ENCODE assay signal across 27 cellular contexts in genomic region chr5:172528440-172528839, GRCh38.
DNase-seq lines count a peak whose midpoint lies in the region; ATAC-seq, FAIRE-seq and TF ChIP-seq lines count a peak whose summit lies in the region.
"Had no signal": no experiment of that assay in that cellular context is flagged by ENCODE, and none has a peak within 500 bp of the region (broad histone marks: within the 10 kb centered on the region; RNA-seq: fewer than 3 reads in every experiment).

No MANE protein-coding gene starts in this region.

- H3K9me3 ChIP-seq in K562 (replicated peaks; ENCODE audit: control insufficient read depth, insufficient read depth, low read depth, low read length), result no peaks in the 10 kb centered on the region
- H3K9me3 ChIP-seq in lower lobe of right lung, result no peaks in the 10 kb centered on the region
- H3K9me3 ChIP-seq: SJSA1, uterus had no signal

- H3K9ac ChIP-seq in K562 (ENCODE audit: insufficient read depth in 1 of 2, low read depth in 2 of 2, low read length in 2 of 2), result no peak overlapping the region
- H3K9ac ChIP-seq: parathyroid adenoma had no signal

- peaks cover 14% of the 10 kb centered on the region for H3K27me3 Mint-ChIP-seq in activated T-cell treated with anti-CD3 and anti-CD28 coated beads, Interleukin-2, amount 50 U/mL, for 4 hours (ENCODE audit: low read depth)
- H3K27me3 Mint-ChIP-seq in GM23338 (ENCODE audit: insufficient read depth, low read depth, poor library complexity), result peaks cover 2% of the 10 kb centered on the region

- CTCF ChIA-PET in K562 (lab: Yijun Ruan, JAX; ENCODE audit: low intra/inter-chr PET ratio), result no interaction called here

- ATAC-seq in K562, result no peak
- no peak for ATAC-seq in lower lobe of right lung
- no peak for ATAC-seq in activated T-cell treated with anti-CD3 and anti-CD28 coated beads, Interleukin-2, amount 50 U/mL, for 4 hours
- ATAC-seq in HG03159 (IDR thresholded peaks at IDR 0.05; ENCODE audit: unreplicated experiment), result no peak
- ATAC-seq in GM23338, result no peak
- ATAC-seq: stimulated activated effector memory CD8-positive, alpha-beta T cell treated with anti-CD3 and anti-CD28 coated beads, Interleukin-12 subunit alpha, Interleukin-12 subunit beta, amount 100 ng/mL, for 72 hours; T-helper 17 cell had no signal

- H3K9me2 ChIP-seq in GM23338 (ENCODE audit: insufficient read depth), result 0 out of 2 replicates have a peak, but pooled peaks cover 5% of the 10 kb centered on the region

- no peaks in the 10 kb centered on the region for H3K36me3 Mint-ChIP-seq in activated T-cell treated with anti-CD3 and anti-CD28 coated beads, Interleukin-2, amount 50 U/mL, for 4 hours (ENCODE audit: insufficient read depth)
- H3K36me3 Mint-ChIP-seq in GM23338 (ENCODE audit: low read depth), result no peaks in the 10 kb centered on the region; the same call in 2 of the 3 replicates
- H3K36me3 Mint-ChIP-seq: activated naive CD8-positive, alpha-beta T cell; IgD-negative memory B cell; stimulated activated effector memory CD8-positive, alpha-beta T cell treated with anti-CD3 and anti-CD28 coated beads, Interleukin-12 subunit alpha, Interleukin-12 subunit beta, amount 100 ng/mL, for 72 hours had no signal

- TF ChIP-seq EP300 in K562 (IDR thresholded peaks at IDR 0.05; ENCODE audit: low read length), result no peak

- H3K27ac ChIP-seq in K562 (ENCODE audit: extremely low read depth, low read depth, low read length) (no peak overlapping the region), lower lobe of right lung (peak overlapping the region; percentile 18), GM23338 (ENCODE audit: low read depth) (no peak overlapping the region), dorsolateral prefrontal cortex (no peak overlapping the region)
- H3K27ac ChIP-seq: parathyroid adenoma, SJSA1, uterus, VCaP had no signal

- in situ Hi-C loops in K562 (cut with MboI), result no loop called here

- 4% methylated on average over 3 of the region's 3 CpGs for WGBS in K562 (ENCODE audit: insufficient coverage, low coverage, missing lambda C conversion rate)

- no peaks in the 10 kb centered on the region for H3K4me1 Mint-ChIP-seq in activated T-cell treated with anti-CD3 and anti-CD28 coated beads, Interleukin-2, amount 50 U/mL, for 4 hours (ENCODE audit: low read depth)
- H3K4me1 Mint-ChIP-seq in GM23338, result no peaks in the 10 kb centered on the region; the same call in 2 of the 3 replicates

- no peak for TF ChIP-seq RAD21 in K562 (CRISPR knock-in tag; conservative IDR thresholded peaks at IDR 0.05 in 1 of 2, IDR thresholded peaks at IDR 0.05 in 1 of 2)

- TF ChIP-seq POLR2A in K562 (conservative IDR thresholded peaks at IDR 0.05), result no peak

- H3K4me2 ChIP-seq in K562 (ENCODE audit: insufficient read depth, low read length) (no peak overlapping the region), GM23338 (no peak overlapping the region)

- DNase-seq in AG08395 (ENCODE audit: low spot score) (peak; percentile 35), GM03348 (ENCODE audit: low spot score) (peak; percentile 37), K562 (ENCODE audit: extremely low read depth in 1 of 4, low spot score in 3 of 4) (peak in 3 of 4 experiments; percentile 34 to 77 (median 75)), lower lobe of right lung (no peak), GM23338 (ENCODE audit: low spot score) (no peak), dorsolateral prefrontal cortex (no peak)
- no peak for DNase-seq in activated T-cell treated with anti-CD3 and anti-CD28 coated beads, Interleukin-2, amount 50 U/mL, for 4 hours
- DNase-seq: activated CD8-positive, alpha-beta memory T cell treated with anti-CD3 and anti-CD28 coated beads, Interleukin-2, amount 50 U/mL, for 4 hours; DMS79; GOT3; NCI-H2171; NCI-H526; stimulated activated CD4-positive, alpha-beta T cell treated with anti-CD3 and anti-CD28 coated beads, Interleukin-1b, Interleukin-23, amount 100 ng/mL, for 48 hours; T-helper 17 cell; uterus had no signal

- intact Hi-C loops in K562 (cut with micrococcal nuclease), result no loop called here
- intact Hi-C loops in lower lobe of right lung (cut with DNase I), result no loop called here
- intact Hi-C loops in dorsolateral prefrontal cortex (cut with DNase I), result no loop called here

- H4K20me1 ChIP-seq in K562 (replicated peaks; ENCODE audit: control insufficient read depth, insufficient read depth, low read length) (no peaks in the 10 kb centered on the region), GM23338 (replicated peaks; ENCODE audit: insufficient read depth) (no peaks in the 10 kb centered on the region)

- H3K36me3 ChIP-seq in K562 (ENCODE audit: control insufficient read depth, insufficient read depth, low read length), result no peaks in the 10 kb centered on the region
- H3K36me3 ChIP-seq in lower lobe of right lung, result no peaks in the 10 kb centered on the region
- no peaks in the 10 kb centered on the region; the same call in 1 of the 2 replicates for H3K36me3 ChIP-seq in GM23338 (ENCODE audit: insufficient read depth)
- H3K36me3 ChIP-seq: SJSA1, uterus had no signal

- no peaks in the 10 kb centered on the region for H3K9me1 ChIP-seq in K562 (ENCODE audit: control insufficient read depth, insufficient read depth, low read length)

- no peak for FAIRE-seq in K562 (lab: Jason Lieb, UNC)
- FAIRE-seq: endometrium, GM19239, RCC 7860 had no signal

- H3K27me3 ChIP-seq in K562 (ENCODE audit: control insufficient read depth in 2 of 2, insufficient read depth in 2 of 2, low read length in 2 of 2) (peaks cover 0 to 26% of the 10 kb centered on the region in 2 experiments; a peak in 2 of 5 replicates), lower lobe of right lung (ENCODE audit: low read depth) (no peaks in the 10 kb centered on the region), GM23338 (ENCODE audit: insufficient read depth) (no peaks in the 10 kb centered on the region), dorsolateral prefrontal cortex (no peaks in the 10 kb centered on the region)
- H3K27me3 ChIP-seq: SJSA1, uterus had no signal

- H3K9me3 Mint-ChIP-seq in activated T-cell treated with anti-CD3 and anti-CD28 coated beads, Interleukin-2, amount 50 U/mL, for 4 hours, result peaks cover 4% of the 10 kb centered on the region
- H3K9me3 Mint-ChIP-seq in GM23338, result no peaks in the 10 kb centered on the region; the same call in 2 of the 3 replicates
- H3K9me3 Mint-ChIP-seq: stimulated activated effector memory CD8-positive, alpha-beta T cell treated with anti-CD3 and anti-CD28 coated beads, Interleukin-12 subunit alpha, Interleukin-12 subunit beta, amount 100 ng/mL, for 72 hours had no signal

- no TSS peak for BruUV-seq in K562 (replicated peaks; lab: Mats Ljungman, UMichigan)

- H3K79me2 ChIP-seq in K562 (ENCODE audit: control insufficient read depth, insufficient read depth, low read length) (no peaks in the 10 kb centered on the region), GM23338 (replicated peaks; ENCODE audit: insufficient read depth) (no peaks in the 10 kb centered on the region)
- H3K79me2 ChIP-seq: parathyroid adenoma had no signal

- POLR2A ChIA-PET in K562 (lab: Yijun Ruan, JAX), result interaction anchor here (0.5 to 0.8 kb wide), 2 partner anchors 8 to 233 kb away, joined by 3 read pairs; no protein-coding TSS in a partner anchor

- H3K4me3 Mint-ChIP-seq in activated T-cell treated with anti-CD3 and anti-CD28 coated beads, Interleukin-2, amount 50 U/mL, for 4 hours, result no peak overlapping the region
- H3K4me3 Mint-ChIP-seq in GM23338, result no peak overlapping the region
- H3K4me3 Mint-ChIP-seq: activated naive CD8-positive, alpha-beta T cell; IgD-negative memory B cell; stimulated activated effector memory CD8-positive, alpha-beta T cell treated with anti-CD3 and anti-CD28 coated beads, Interleukin-12 subunit alpha, Interleukin-12 subunit beta, amount 100 ng/mL, for 72 hours; T-helper 17 cell had no signal

- H3K27ac Mint-ChIP-seq in GM23338, result no peak overlapping the region
- H3K27ac Mint-ChIP-seq: activated naive CD8-positive, alpha-beta T cell; activated T-helper 2 cell treated with anti-CD3 and anti-CD28 coated beads, Interferon-gamma antibody, Interleukin-2, Interleukin-4, amounts not matched to agents 10 μg/mL and 5 μg/mL and 100 μg/mL, durations not matched to agents 14 hours and 24 hours and 36 hours; IgD-negative memory B cell; stimulated activated effector memory CD8-positive, alpha-beta T cell treated with anti-CD3 and anti-CD28 coated beads, Interleukin-12 subunit alpha, Interleukin-12 subunit beta, amount 100 ng/mL, for 72 hours; T-helper 17 cell had no signal

- H3K4me1 ChIP-seq in K562 (replicated peaks in 1 of 2; ENCODE audit: control insufficient read depth in 2 of 2, insufficient read depth in 2 of 2, low read length in 2 of 2) (no peaks in the 10 kb centered on the region; a peak in 1 of 5 replicates), lower lobe of right lung (peaks cover 3% of the 10 kb centered on the region), GM23338 (ENCODE audit: insufficient read depth) (no peaks in the 10 kb centered on the region)
- H3K4me1 ChIP-seq: parathyroid adenoma had no signal

- TF ChIP-seq CTCF in K562 (IDR thresholded peaks at IDR 0.05 in 2 of 3, conservative IDR thresholded peaks at IDR 0.05 in 1 of 3; ENCODE audit: insufficient read depth in 2 of 3, low read depth in 1 of 3, low read length in 3 of 3) (no peak), lower lobe of right lung (IDR thresholded peaks at IDR 0.05) (no peak), GM23338 (conservative IDR thresholded peaks at IDR 0.05; ENCODE audit: low read depth in 2 of 2) (no peak), dorsolateral prefrontal cortex (IDR thresholded peaks at IDR 0.05 in 54 of 56, conservative IDR thresholded peaks at IDR 0.05 in 2 of 56; ENCODE audit: low read depth in 1 of 56, partially characterized antibody in 56 of 56) (no peak)

- no peak overlapping the region for H2AFZ ChIP-seq in K562 (ENCODE audit: low read depth, low read length)
- no peak overlapping the region for H2AFZ ChIP-seq in GM23338
- H2AFZ ChIP-seq: parathyroid adenoma had no signal

- H3K4me3 ChIP-seq in K562, result no peak overlapping the region
- no peak overlapping the region for H3K4me3 ChIP-seq in lower lobe of right lung
- H3K4me3 ChIP-seq in GM23338, result no peak overlapping the region
- no peak overlapping the region for H3K4me3 ChIP-seq in dorsolateral prefrontal cortex
- H3K4me3 ChIP-seq: SJSA1, skin epidermis, uterus had no signal

- no peaks in the 10 kb centered on the region for H3F3A ChIP-seq in GM23338 (replicated peaks; ENCODE audit: low read depth)

TF ChIP-seq in GM23338, 12 proteins besides CTCF, POLR2A, EP300 and RAD21 (continues in another document):
- no peak for TF ChIP-seq CREB1 (CRISPR knock-in tag; IDR thresholded peaks at IDR 0.05; ENCODE audit: low read depth)
- TF ChIP-seq, protein P1, sequence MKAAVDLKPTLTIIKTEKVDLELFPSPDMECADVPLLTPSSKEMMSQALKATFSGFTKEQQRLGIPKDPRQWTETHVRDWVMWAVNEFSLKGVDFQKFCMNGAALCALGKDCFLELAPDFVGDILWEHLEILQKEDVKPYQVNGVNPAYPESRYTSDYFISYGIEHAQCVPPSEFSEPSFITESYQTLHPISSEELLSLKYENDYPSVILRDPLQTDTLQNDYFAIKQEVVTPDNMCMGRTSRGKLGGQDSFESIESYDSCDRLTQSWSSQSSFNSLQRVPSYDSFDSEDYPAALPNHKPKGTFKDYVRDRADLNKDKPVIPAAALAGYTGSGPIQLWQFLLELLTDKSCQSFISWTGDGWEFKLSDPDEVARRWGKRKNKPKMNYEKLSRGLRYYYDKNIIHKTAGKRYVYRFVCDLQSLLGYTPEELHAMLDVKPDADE (IDR thresholded peaks at IDR 0.05), result no peak

Comparison
In these comparisons a context has a peak if more than half of its experiments do, and no peak if none do; other contexts are left out.
1. DNase-seq: peak in AG08395 (single experiment), GM03348 (single experiment) and K562 (3 of 4); none in lower lobe of right lung (single experiment), activated T-cell treated with anti-CD3 and anti-CD28 coated beads, Interleukin-2, amount 50 U/mL, for 4 hours (single experiment), GM23338 (single experiment) and dorsolateral prefrontal cortex (0 of 10).